Comparison of ENCODE assay signal across 8 cellular contexts in genomic region chr6:145815351-145815772, GRCh38. TPM values are rescaled to one million over a fixed set of nuclear protein-coding genes. Genes with fewer than 3 reads are reported as not detected.
DNase-seq lines count a peak whose midpoint lies in the region; ATAC-seq and TF ChIP-seq lines count a peak whose summit lies in the region.

No MANE protein-coding gene starts in this region.

- H2BK120ac ChIP-seq in mesendoderm (ENCODE audit: low read depth, low read length) = no peak overlapping the region

- peak overlapping the region; percentile 95 for H3K27ac ChIP-seq in Panc1 (ENCODE audit: low read length)
- H3K27ac ChIP-seq in effector memory CD4-positive, alpha-beta T cell (ENCODE audit: insufficient read depth, low read length, poor library complexity, severe bottlenecking) = peak overlapping the region; percentile 70
- H3K27ac ChIP-seq in mesendoderm (ENCODE audit: low read depth, low read length) = peak overlapping the region; percentile 92
- peak overlapping the region; percentile 83 for H3K27ac ChIP-seq in vagina

- peak overlapping the region; percentile 91 for H3K4me3 Mint-ChIP-seq in stimulated activated naive CD8-positive, alpha-beta T cell treated with anti-CD3 and anti-CD28 coated beads, Interleukin-15, Interleukin-2, amounts not matched to agents 100 ng/mL and 50 ng/mL, for 24 hours

- peaks cover 19% of the 10 kb centered on the region; the same call in 1 of the 2 replicates for H3K4me1 ChIP-seq in Panc1 (ENCODE audit: control insufficient read depth, insufficient read depth, low read length)
- H3K4me1 ChIP-seq in effector memory CD4-positive, alpha-beta T cell (ENCODE audit: control insufficient read depth, insufficient read depth, low read length, poor library complexity, severe bottlenecking) = peaks cover 13% of the 10 kb centered on the region
- H3K4me1 ChIP-seq in mesendoderm (ENCODE audit: control insufficient read depth, low read depth, low read length) = no peaks in the 10 kb centered on the region
- peaks cover 39% of the 10 kb centered on the region for H3K4me1 ChIP-seq in vagina

- H3K27me3 ChIP-seq in Panc1 (ENCODE audit: control insufficient read depth, insufficient read depth, low read length) = no peaks in the 10 kb centered on the region
- no peaks in the 10 kb centered on the region for H3K27me3 ChIP-seq in effector memory CD4-positive, alpha-beta T cell (replicated peaks; ENCODE audit: control insufficient read depth, insufficient read depth, low read length, poor library complexity, severe bottlenecking)
- H3K27me3 ChIP-seq in mesendoderm (ENCODE audit: insufficient read depth, low read length, poor library complexity) = no peaks in the 10 kb centered on the region
- H3K27me3 ChIP-seq in vagina = no peaks in the 10 kb centered on the region

- no peak for ATAC-seq in stimulated activated naive CD8-positive, alpha-beta T cell treated with anti-CD3 and anti-CD28 coated beads, Interleukin-15, Interleukin-2, amounts not matched to agents 100 U/mL and 50 U/mL, for 24 hours
- peak; percentile 5 for ATAC-seq in HG02938 (IDR thresholded peaks at IDR 0.05; ENCODE audit: unreplicated experiment)
- ATAC-seq in Panc1 = peak; percentile 14

- H3K9me3 Mint-ChIP-seq in stimulated activated naive CD8-positive, alpha-beta T cell treated with anti-CD3 and anti-CD28 coated beads, Interleukin-15, Interleukin-2, amounts not matched to agents 100 ng/mL and 50 ng/mL, for 24 hours = no peaks in the 10 kb centered on the region

- peaks cover 63% of the 10 kb centered on the region for H3K4me1 Mint-ChIP-seq in stimulated activated naive CD8-positive, alpha-beta T cell treated with anti-CD3 and anti-CD28 coated beads, Interleukin-15, Interleukin-2, amounts not matched to agents 100 ng/mL and 50 ng/mL, for 24 hours (ENCODE audit: low read depth)

- H3K18ac ChIP-seq in mesendoderm (ENCODE audit: low read length) = peak overlapping the region; percentile 83

- peak overlapping the region; percentile 94 for H3K27ac Mint-ChIP-seq in stimulated activated naive CD8-positive, alpha-beta T cell treated with anti-CD3 and anti-CD28 coated beads, Interleukin-15, Interleukin-2, amounts not matched to agents 100 ng/mL and 50 ng/mL, for 24 hours

- H3K27me3 Mint-ChIP-seq in stimulated activated naive CD8-positive, alpha-beta T cell treated with anti-CD3 and anti-CD28 coated beads, Interleukin-15, Interleukin-2, amounts not matched to agents 100 ng/mL and 50 ng/mL, for 24 hours = no peaks in the 10 kb centered on the region

- CTCF ChIA-PET in Panc1 (lab: Charles Lee) = no interaction called here

- H3K36me3 ChIP-seq in Panc1 (ENCODE audit: control insufficient read depth, insufficient read depth, low read length) (peaks cover 5% of the 10 kb centered on the region; the same call in 1 of the 2 replicates), mesendoderm (ENCODE audit: control insufficient read depth, insufficient read depth, low read length) (no peaks in the 10 kb centered on the region), vagina (no peaks in the 10 kb centered on the region)
- no peaks in the 10 kb centered on the region for H3K36me3 ChIP-seq in effector memory CD4-positive, alpha-beta T cell (ENCODE audit: control insufficient read depth, insufficient read depth, low read length)

- H3K79me1 ChIP-seq in mesendoderm (ENCODE audit: low read length) = no peaks in the 10 kb centered on the region

- no peak overlapping the region for H3K4ac ChIP-seq in mesendoderm (ENCODE audit: low read depth, low read length)

- H3K36me3 Mint-ChIP-seq in stimulated activated naive CD8-positive, alpha-beta T cell treated with anti-CD3 and anti-CD28 coated beads, Interleukin-15, Interleukin-2, amounts not matched to agents 100 ng/mL and 50 ng/mL, for 24 hours (ENCODE audit: low read depth) = peaks cover 4% of the 10 kb centered on the region

- H3K23ac ChIP-seq in mesendoderm (ENCODE audit: low read length) = peak overlapping the region; percentile 90

- H4K5ac ChIP-seq in mesendoderm (ENCODE audit: low read length) = no peak overlapping the region

- H3K9me3 ChIP-seq in Panc1 (ENCODE audit: control insufficient read depth, insufficient read depth, low read depth, low read length) (no peaks in the 10 kb centered on the region), vagina (no peaks in the 10 kb centered on the region)
- no peaks in the 10 kb centered on the region for H3K9me3 ChIP-seq in effector memory CD4-positive, alpha-beta T cell (ENCODE audit: control insufficient read depth, low read length)

- TF ChIP-seq CTCF in Panc1 (IDR thresholded peaks at IDR 0.05) (no peak), vagina (IDR thresholded peaks at IDR 0.05) (no peak)

- H2BK15ac ChIP-seq in mesendoderm (replicated peaks; ENCODE audit: low read depth) = no peak overlapping the region

- peaks cover 17% of the 10 kb centered on the region for H3K79me2 ChIP-seq in mesendoderm (ENCODE audit: control insufficient read depth, insufficient read depth, low read length)

- in situ Hi-C loops in Panc1 (cut with HindIII; ENCODE audit: low pct_unique_long_range_greater_than_20kb, low sequenced_read_pairs) = no loop called here

- no TSS peak for BruUV-seq in Panc1 (replicated peaks; lab: Mats Ljungman, UMichigan)

- POLR2A ChIA-PET in Panc1 (lab: Charles Lee) = interaction anchor here (0.7 to 1.0 kb wide), 2 partner anchors 80 to 1073 kb away, joined by 3 to 8 read pairs; partner anchors contain the start of gene EPM2A

- H4K8ac ChIP-seq in mesendoderm (ENCODE audit: low read depth, low read length) = no peak overlapping the region

- H3K4me2 ChIP-seq in mesendoderm (ENCODE audit: low read length) = peak overlapping the region; percentile 82

- no peak for TF ChIP-seq POLR2A in vagina (IDR thresholded peaks at IDR 0.05)

- H2BK5ac ChIP-seq in mesendoderm (ENCODE audit: low read length) = peak overlapping the region; percentile 80

- peak overlapping the region; percentile 92 for H3K9ac ChIP-seq in mesendoderm (ENCODE audit: low read length)

- WGBS in mesendoderm (ENCODE audit: extremely low coverage, insufficient coverage, low lambda C conversion rate) = no CpG with 5 or more reads among the region's 19 CpGs

- H3K4me3 ChIP-seq in Panc1 (ENCODE audit: low read depth in 2 of 2, low read length in 2 of 2) (peak overlapping the region; percentile 80 to 91), mesendoderm (ENCODE audit: low read length) (peak overlapping the region; percentile 75), vagina (peak overlapping the region; percentile 60)
- peak overlapping the region; percentile 82 for H3K4me3 ChIP-seq in effector memory CD4-positive, alpha-beta T cell (ENCODE audit: insufficient read depth, low read depth, low read length, poor library complexity, severe bottlenecking)

- no peak overlapping the region for H2AK5ac ChIP-seq in mesendoderm (ENCODE audit: low read length)

- no peak for DNase-seq in stimulated activated naive CD8-positive, alpha-beta T cell treated with anti-CD3 and anti-CD28 coated beads, Interleukin-15, Interleukin-2, amounts not matched to agents 100 U/mL and 50 U/mL, for 24 hours
- DNase-seq in Panc1 (ENCODE audit: low read depth, low spot score) (no peak), mesendoderm (peak; percentile 73), vagina (ENCODE audit: extremely low spot score in 2 of 2) (no peak), NCI-H1048 (lab: John Stamatoyannopoulos, UW) (no peak)
- no peak for DNase-seq in effector memory CD4-positive, alpha-beta T cell

- H3K56ac ChIP-seq in mesendoderm (ENCODE audit: low read length) = peak overlapping the region; percentile 98

- intact Hi-C loops in Panc1 (cut with micrococcal nuclease; ENCODE audit: unreplicated experiment) (loop anchor here (2.0 kb wide), 1 partner anchor 81 kb away; the partner anchor contains the start of gene EPM2A), vagina (cut with DNase I) (loop anchor here (10.0 kb wide), 1 partner anchor 81 kb away; the partner anchor contains the start of gene EPM2A)

RNA-seq across cellular contexts. Expression of gene FBXO30, which starts 0.8 kb away (rescaled TPM):
- 9.5 TPM for total RNA-seq in Panc1 (2021; ENCODE audit: unreplicated experiment)
- polyA plus RNA-seq in Panc1 (2012; ENCODE audit: insufficient read length) = 3.4 TPM
- 8.4 TPM for polyA plus RNA-seq in mesendoderm (2013, experiment 1 of 2)
- 8.3 TPM for polyA plus RNA-seq in mesendoderm (2013, experiment 2 of 2)
- total RNA-seq in vagina = 9.1 TPM
